30 cellular contexts compared by ENCODE assay signal in the genomic region with DNA sequence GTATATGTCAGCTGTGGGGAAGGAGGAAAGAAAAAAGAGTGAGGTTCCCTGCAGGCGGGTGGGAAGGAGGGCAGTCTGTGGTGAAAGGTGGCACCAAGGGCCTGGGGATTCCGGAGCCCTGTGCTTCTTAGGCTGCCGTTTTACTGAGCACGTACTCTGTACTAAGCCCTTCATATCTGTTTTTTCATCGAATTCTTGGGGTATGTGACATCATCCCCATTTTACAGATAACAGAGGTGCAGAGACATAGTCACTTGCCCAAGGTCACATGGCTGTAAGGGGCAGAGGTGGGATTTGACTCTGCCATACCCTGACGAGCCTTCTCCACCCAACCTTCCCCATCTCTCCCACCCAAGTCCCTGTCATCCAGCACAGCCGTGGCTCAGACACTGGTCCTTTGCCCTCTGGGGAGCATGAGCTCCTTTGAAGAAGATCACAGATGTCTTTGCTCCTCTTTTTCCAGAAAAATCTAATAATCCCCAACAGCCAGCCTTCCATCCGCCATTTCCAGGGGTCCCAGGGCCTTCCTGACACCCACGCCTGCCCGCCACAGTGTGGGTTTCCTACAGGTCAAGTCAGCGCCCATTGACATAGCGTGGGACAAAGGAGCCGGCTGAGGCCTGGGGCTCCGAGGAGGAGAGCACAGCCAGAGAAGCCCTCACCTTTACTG. TPM values are rescaled to one million over a fixed set of nuclear protein-coding genes. Genes with fewer than 3 reads are reported as not detected.
"Had no signal": no experiment of that assay in that cellular context is flagged by ENCODE, and none has a peak within 500 bp of the region (broad histone marks: within the 10 kb centered on the region; RNA-seq: fewer than 3 reads in every experiment).

No MANE protein-coding gene starts in this region.

- H3K36me3 Mint-ChIP-seq: activated naive CD4-positive, alpha-beta T cell treated with anti-CD3 and anti-CD28 coated beads, Interleukin-2, amount 10 ng/mL, durations not matched to agents 7 days and 5 days; activated naive CD8-positive, alpha-beta T cell treated with anti-CD3 and anti-CD28 coated beads for 36 hours; T-cell had no signal

- H3K27ac ChIP-seq: breast epithelium had no signal

- H3K9me3 Mint-ChIP-seq: activated CD4-positive, alpha-beta memory T cell treated with anti-CD3 and anti-CD28 coated beads, Interleukin-2, amount 10 ng/mL, durations not matched to agents 7 days and 5 days; activated naive CD4-positive, alpha-beta T cell treated with anti-CD3 and anti-CD28 coated beads, Interleukin-2, amount 10 ng/mL, durations not matched to agents 7 days and 5 days; activated naive CD8-positive, alpha-beta T cell treated with anti-CD3 and anti-CD28 coated beads for 36 hours; activated T-cell treated with anti-CD3 and anti-CD28 coated beads, Interleukin-2, amount 50 U/mL, for 72 hours; activated T-helper 2 cell treated with anti-CD3 and anti-CD28 coated beads, Interferon-gamma antibody, Interleukin-2, Interleukin-4, amounts not matched to agents 10 μg/mL and 5 μg/mL and 100 μg/mL, durations not matched to agents 14 hours and 24 hours and 36 hours; T-cell had no signal

- DNase-seq: activated CD4-positive, alpha-beta memory T cell treated with anti-CD3 and anti-CD28 coated beads, Interleukin-2, amount 10 ng/mL, durations not matched to agents 7 days and 5 days; activated CD4-positive, alpha-beta T cell treated with anti-CD3 and anti-CD28 coated beads for 36 hours; activated CD4-positive, alpha-beta T cell treated with anti-CD3 and anti-CD28 coated beads, Interleukin-2, amount 50 U/mL, for 1 hour; activated gamma-delta T cell treated with Interleukin-2 at 50 U/mL for 16 hours; activated naive CD4-positive, alpha-beta T cell treated with anti-CD3 and anti-CD28 coated beads, Interleukin-2, amount 10 ng/mL, durations not matched to agents 7 days and 5 days; activated naive CD8-positive, alpha-beta T cell treated with anti-CD3 and anti-CD28 coated beads for 36 hours; activated T-cell treated with anti-CD3 and anti-CD28 coated beads for 4 hours; activated T-cell treated with anti-CD3 and anti-CD28 coated beads, Interleukin-2, amount 50 U/mL, for 72 hours; anterior cingulate cortex; caudate nucleus; MG63; MV-4-11; NCI-H1092 treated with DMSO at 0.1 percent for 48 hours; NCI-H1417 treated with DMSO at 0.1 percent for 48 hours; NCI-H1694; NCI-H2029; NCI-H2107; NCI-H2171 treated with DMSO at 0.1 percent for 48 hours; NCI-H226; NCI-H526 treated with DMSO at 0.1 percent for 48 hours; NCI-H82; SIG-M5; T-cell; T-helper 2 cell; T1000 had no signal

- H3K4me3 Mint-ChIP-seq: activated CD4-positive, alpha-beta memory T cell treated with anti-CD3 and anti-CD28 coated beads, Interleukin-2, amount 10 ng/mL, durations not matched to agents 7 days and 5 days; activated CD4-positive, alpha-beta T cell treated with anti-CD3 and anti-CD28 coated beads for 36 hours; activated naive CD4-positive, alpha-beta T cell treated with anti-CD3 and anti-CD28 coated beads, Interleukin-2, amount 10 ng/mL, durations not matched to agents 7 days and 5 days; activated naive CD8-positive, alpha-beta T cell treated with anti-CD3 and anti-CD28 coated beads for 36 hours; activated T-cell treated with anti-CD3 and anti-CD28 coated beads, Interleukin-2, amount 50 U/mL, for 72 hours; T-cell had no signal

- H3K4me1 Mint-ChIP-seq: activated CD4-positive, alpha-beta memory T cell treated with anti-CD3 and anti-CD28 coated beads, Interleukin-2, amount 10 ng/mL, durations not matched to agents 7 days and 5 days; activated naive CD4-positive, alpha-beta T cell treated with anti-CD3 and anti-CD28 coated beads, Interleukin-2, amount 10 ng/mL, durations not matched to agents 7 days and 5 days; T-cell had no signal

- H3K36me3 ChIP-seq: breast epithelium, MG63 had no signal

- ATAC-seq: activated CD4-positive, alpha-beta T cell treated with anti-CD3 and anti-CD28 coated beads for 36 hours; activated T-cell treated with anti-CD3 and anti-CD28 coated beads, Interleukin-2, amount 50 U/mL, for 72 hours; T-cell had no signal

- H3K4me1 ChIP-seq: breast epithelium had no signal

- H3K9me3 ChIP-seq: breast epithelium, MG63 had no signal

- H3K27me3 ChIP-seq: breast epithelium, MG63 had no signal

- H3K27ac Mint-ChIP-seq: activated CD4-positive, alpha-beta memory T cell treated with anti-CD3 and anti-CD28 coated beads, Interleukin-2, amount 10 ng/mL, durations not matched to agents 7 days and 5 days; activated CD4-positive, alpha-beta T cell treated with anti-CD3 and anti-CD28 coated beads for 36 hours; activated naive CD4-positive, alpha-beta T cell treated with anti-CD3 and anti-CD28 coated beads, Interleukin-2, amount 10 ng/mL, durations not matched to agents 7 days and 5 days; activated naive CD8-positive, alpha-beta T cell treated with anti-CD3 and anti-CD28 coated beads for 36 hours; activated T-cell treated with anti-CD3 and anti-CD28 coated beads, Interleukin-2, amount 50 U/mL, for 72 hours; activated T-helper 2 cell treated with anti-CD3 and anti-CD28 coated beads, Interferon-gamma antibody, Interleukin-2, Interleukin-4, amounts not matched to agents 10 μg/mL and 5 μg/mL and 100 μg/mL, durations not matched to agents 14 hours and 24 hours and 36 hours; T-cell had no signal

- H3K4me3 ChIP-seq: breast epithelium, MG63 had no signal

RNA-seq across cellular contexts. Expression of a gene that starts 24.2 kb away (rescaled TPM):
- total RNA-seq: activated CD4-positive, alpha-beta memory T cell treated with anti-CD3 and anti-CD28 coated beads, Interleukin-2, amount 10 ng/mL, durations not matched to agents 7 days and 5 days; activated CD4-positive, alpha-beta T cell treated with anti-CD3 and anti-CD28 coated beads for 36 hours; activated T-helper 2 cell treated with anti-CD3 and anti-CD28 coated beads, Interferon-gamma antibody, Interleukin-2, Interleukin-4, amounts not matched to agents 10 μg/mL and 5 μg/mL and 100 μg/mL, durations not matched to agents 14 hours and 24 hours and 36 hours; NCI-H460; OCI-LY7; RPMI7951 had no signal
